In the genomic region with DNA sequence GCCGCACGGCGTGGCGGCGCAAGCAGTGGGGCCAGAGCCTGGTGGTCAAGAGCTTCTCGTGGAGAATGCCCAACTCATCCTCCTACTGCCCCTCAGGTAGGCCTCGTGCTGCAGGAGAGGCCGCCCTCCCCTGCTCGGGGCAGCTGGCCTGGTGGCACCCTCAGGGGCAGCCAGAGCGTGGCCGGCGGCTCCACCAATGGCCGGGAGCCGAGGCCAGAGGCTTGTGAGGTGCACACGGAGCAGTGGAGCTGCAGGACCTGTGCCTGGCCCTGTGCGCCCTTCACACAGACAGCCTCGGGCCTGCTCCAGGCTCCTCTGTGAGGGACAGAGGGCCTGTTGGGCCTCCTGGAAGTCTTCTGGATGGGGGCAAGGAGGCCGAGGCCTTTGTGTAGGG, we compare ENCODE assay signal across 26 cellular contexts.
DNase-seq lines count a peak whose midpoint lies in the region; ATAC-seq, FAIRE-seq and TF ChIP-seq lines count a peak whose summit lies in the region.
"Had no signal": no experiment of that assay in that cellular context is flagged by ENCODE, and none has a peak within 500 bp of the region (broad histone marks: within the 10 kb centered on the region; RNA-seq: fewer than 3 reads in every experiment).

No MANE protein-coding gene starts in this region.

- no peaks in the 10 kb centered on the region; the same call in 1 of the 2 replicates for H4K20me1 ChIP-seq in K562 (replicated peaks; ENCODE audit: control insufficient read depth, insufficient read depth, low read length)

- H3K79me2 ChIP-seq in K562 (ENCODE audit: control insufficient read depth, insufficient read depth, low read length) (no peaks in the 10 kb centered on the region), trophoblast cell (ENCODE audit: control insufficient read depth, insufficient read depth, low read length, poor library complexity) (no peaks in the 10 kb centered on the region)

- H3K9ac ChIP-seq in K562 (ENCODE audit: insufficient read depth in 1 of 2, low read depth in 2 of 2, low read length in 2 of 2): peak overlapping the region in 1 of 2 experiments; percentile 35; a peak in 1 of 4 replicates
- H3K9ac ChIP-seq in mesenchymal stem cell (ENCODE audit: low read length): no peak overlapping the region
- H3K9ac ChIP-seq in trophoblast cell (ENCODE audit: low read length): no peak overlapping the region

- WGBS in K562 (ENCODE audit: insufficient coverage, low coverage, missing lambda C conversion rate): 74% methylated on average over 12 of the region's 18 CpGs
- 97% methylated on average over 18 of the region's 18 CpGs for WGBS in mesenchymal stem cell
- no CpG with 5 or more reads among the region's 18 CpGs for WGBS in trophoblast cell (ENCODE audit: extremely low coverage, insufficient coverage, insufficient read length)

- CTCF ChIA-PET in K562 (lab: Yijun Ruan, JAX; ENCODE audit: low intra/inter-chr PET ratio): no interaction called here

- H4K12ac ChIP-seq in trophoblast cell (ENCODE audit: low read depth, low read length): no peak overlapping the region

- TF ChIP-seq RAD21 in K562 (CRISPR knock-in tag; conservative IDR thresholded peaks at IDR 0.05 in 1 of 2, IDR thresholded peaks at IDR 0.05 in 1 of 2): no peak

- no peak for ATAC-seq in K562
- ATAC-seq: PC-3 had no signal

- H3K4me3 ChIP-seq in left ventricle myocardium inferior (no peak overlapping the region), K562 (no peak overlapping the region), mesenchymal stem cell (ENCODE audit: insufficient read depth in 1 of 2, low read depth in 1 of 2, low read length in 2 of 2) (no peak overlapping the region), trophoblast cell (ENCODE audit: low read depth, low read length) (no peak overlapping the region)
- H3K4me3 ChIP-seq: SJSA1 had no signal

- H3K23ac ChIP-seq in mesenchymal stem cell (ENCODE audit: low read length in 2 of 2) (no peak overlapping the region), trophoblast cell (ENCODE audit: low read length) (no peak overlapping the region)

- no peak for TF ChIP-seq POLR2A in K562 (conservative IDR thresholded peaks at IDR 0.05)

- H3K18ac ChIP-seq in mesenchymal stem cell (ENCODE audit: low read depth in 1 of 2, low read length in 2 of 2): no peak overlapping the region
- no peak overlapping the region for H3K18ac ChIP-seq in trophoblast cell (ENCODE audit: low read length)

- no peaks in the 10 kb centered on the region for H3K9me3 ChIP-seq in left ventricle myocardium inferior (replicated peaks)
- H3K9me3 ChIP-seq in K562 (replicated peaks; ENCODE audit: control insufficient read depth, insufficient read depth, low read depth, low read length): no peaks in the 10 kb centered on the region
- no peaks in the 10 kb centered on the region for H3K9me3 ChIP-seq in mesenchymal stem cell (ENCODE audit: control insufficient read depth, low read length)
- H3K9me3 ChIP-seq in trophoblast cell (ENCODE audit: insufficient read depth, low read depth, low read length): no peaks in the 10 kb centered on the region
- H3K9me3 ChIP-seq: BE2C, SJSA1 had no signal

- no peaks in the 10 kb centered on the region for H3K27me3 ChIP-seq in left ventricle myocardium inferior (ENCODE audit: low read depth)
- peaks cover 3 to 9% of the 10 kb centered on the region in 2 experiments; a peak in 3 of 5 replicates for H3K27me3 ChIP-seq in K562 (ENCODE audit: control insufficient read depth in 2 of 2, insufficient read depth in 2 of 2, low read length in 2 of 2)
- peaks cover 0 to 4% of the 10 kb centered on the region in 2 experiments for H3K27me3 ChIP-seq in mesenchymal stem cell (ENCODE audit: control insufficient read depth in 1 of 2, insufficient read depth in 1 of 2, low read length in 2 of 2)
- no peaks in the 10 kb centered on the region for H3K27me3 ChIP-seq in trophoblast cell (ENCODE audit: insufficient read depth, low read length)
- H3K27me3 ChIP-seq: BE2C, SJSA1 had no signal

- H3K36me3 ChIP-seq in left ventricle myocardium inferior (peaks cover 4% of the 10 kb centered on the region), K562 (ENCODE audit: control insufficient read depth, insufficient read depth, low read length) (no peaks in the 10 kb centered on the region), mesenchymal stem cell (ENCODE audit: control insufficient read depth in 1 of 2, insufficient read depth in 2 of 2, low read depth in 1 of 2, low read length in 2 of 2) (no peaks in the 10 kb centered on the region), trophoblast cell (ENCODE audit: control insufficient read depth in 1 of 2, insufficient read depth in 2 of 2, low read length in 2 of 2) (no peaks in the 10 kb centered on the region)
- H3K36me3 ChIP-seq: BE2C, SJSA1 had no signal

- H2AFZ ChIP-seq in K562 (ENCODE audit: low read depth, low read length) (peak overlapping the region; percentile 9; the same call in 1 of the 2 replicates), mesenchymal stem cell (ENCODE audit: low read depth, low read length) (no peak overlapping the region), trophoblast cell (ENCODE audit: insufficient read depth, low read length, poor library complexity) (no peak overlapping the region)

- BruUV-seq in K562 (replicated peaks; lab: Mats Ljungman, UMichigan): no TSS peak

- H3K9me1 ChIP-seq in K562 (ENCODE audit: control insufficient read depth, insufficient read depth, low read length): no peaks in the 10 kb centered on the region

- H3K27ac ChIP-seq in left ventricle myocardium inferior (replicated peaks) (peak overlapping the region; percentile 30), K562 (ENCODE audit: extremely low read depth, low read depth, low read length) (no peak overlapping the region), mesenchymal stem cell (ENCODE audit: low read length, poor library complexity, severe bottlenecking) (no peak overlapping the region), trophoblast cell (ENCODE audit: low read depth, low read length) (no peak overlapping the region)

- H3K79me1 ChIP-seq in mesenchymal stem cell (replicated peaks; ENCODE audit: low read length, poor library complexity, severe bottlenecking) (no peaks in the 10 kb centered on the region), trophoblast cell (ENCODE audit: low read length) (no peaks in the 10 kb centered on the region)

- no peak for FAIRE-seq in K562 (lab: Jason Lieb, UNC)
- FAIRE-seq: GM18507 had no signal

- H4K91ac ChIP-seq in mesenchymal stem cell (ENCODE audit: low read length): peak overlapping the region; percentile 25
- H4K91ac ChIP-seq in trophoblast cell (ENCODE audit: low read depth, low read length): no peak overlapping the region

- POLR2A ChIA-PET in K562 (lab: Yijun Ruan, JAX): no interaction called here

- H3K4me2 ChIP-seq in K562 (ENCODE audit: insufficient read depth, low read length) (no peak overlapping the region), mesenchymal stem cell (ENCODE audit: low read length, poor library complexity, severe bottlenecking) (no peak overlapping the region), trophoblast cell (ENCODE audit: low read length) (no peak overlapping the region)

- H3K4me1 ChIP-seq in left ventricle myocardium inferior: peaks cover 22% of the 10 kb centered on the region
- peaks cover 0 to 19% of the 10 kb centered on the region in 2 experiments; a peak in 3 of 5 replicates for H3K4me1 ChIP-seq in K562 (replicated peaks in 1 of 2; ENCODE audit: control insufficient read depth in 2 of 2, insufficient read depth in 2 of 2, low read length in 2 of 2)
- peaks cover 20% of the 10 kb centered on the region for H3K4me1 ChIP-seq in mesenchymal stem cell (ENCODE audit: control insufficient read depth, insufficient read depth, low read depth, low read length)
- H3K4me1 ChIP-seq in trophoblast cell (ENCODE audit: control insufficient read depth in 1 of 2, insufficient read depth in 2 of 2, low read length in 2 of 2): peaks cover 0 to 5% of the 10 kb centered on the region in 2 experiments
- H3K4me1 ChIP-seq: BE2C had no signal

- in situ Hi-C loops in K562 (cut with MboI): no loop called here

- H2BK12ac ChIP-seq in mesenchymal stem cell (ENCODE audit: low read length in 2 of 2): peak overlapping the region in 1 of 2 experiments; percentile 34
- H2BK12ac ChIP-seq in trophoblast cell (ENCODE audit: low read length): peak overlapping the region; percentile 27

- H2BK15ac ChIP-seq in mesenchymal stem cell (ENCODE audit: low read depth, poor library complexity, severe bottlenecking): peak overlapping the region; percentile 40

- TF ChIP-seq CTCF in left ventricle myocardium inferior (IDR thresholded peaks at IDR 0.05; ENCODE audit: borderline replicate concordance): no peak
- no peak for TF ChIP-seq CTCF in K562 (IDR thresholded peaks at IDR 0.05 in 2 of 3, conservative IDR thresholded peaks at IDR 0.05 in 1 of 3; ENCODE audit: insufficient read depth in 2 of 3, low read depth in 1 of 3, low read length in 3 of 3)

- DNase-seq in left ventricle myocardium inferior: no peak
- no peak for DNase-seq in cardiac septum (ENCODE audit: low spot score)
- DNase-seq in K562 (ENCODE audit: extremely low read depth in 1 of 4, low spot score in 3 of 4): no peak
- DNase-seq in mesenchymal stem cell: no peak
- DNase-seq in trophoblast cell: no peak
- DNase-seq in D341Med (ENCODE audit: low spot score): no peak
- DNase-seq in activated effector memory CD4-positive, alpha-beta T cell treated with Interleukin-2 at 50 U/mL for 16 hours: no peak
- no peak for DNase-seq in NCI-H1092 treated with DMSO at 0.1 percent for 48 hours (lab: John Stamatoyannopoulos, UW)
- DNase-seq: 8988T, ACHN, BE2C, Calu3, DMS153, DND-41, H9, Karpas-422, NCI-H1092, NCI-H1436 treated with DMSO at 0.1 percent for 48 hours, NCI-H1930, NCI-H2107, NCI-H446, NCI-H524 treated with DMSO at 0.1 percent for 48 hours, NCI-H774, PC-3 had no signal

- H3K4ac ChIP-seq in mesenchymal stem cell (ENCODE audit: low read depth in 1 of 2, low read length in 2 of 2): no peak overlapping the region
- no peak overlapping the region for H3K4ac ChIP-seq in trophoblast cell (ENCODE audit: low read depth, low read length)

- H2BK5ac ChIP-seq in mesenchymal stem cell (ENCODE audit: low read depth, low read length, poor library complexity, severe bottlenecking) (no peak overlapping the region), trophoblast cell (ENCODE audit: low read depth, low read length, poor library complexity) (no peak overlapping the region)

- no peak overlapping the region for H2BK120ac ChIP-seq in mesenchymal stem cell (ENCODE audit: low read depth, low read length)
- peak overlapping the region; percentile 41 for H2BK120ac ChIP-seq in trophoblast cell (ENCODE audit: insufficient read depth, low read length, poor library complexity)

- peak overlapping the region; percentile 64 for H2AK5ac ChIP-seq in mesenchymal stem cell (ENCODE audit: low read length, severe bottlenecking)
- no peak overlapping the region for H2AK5ac ChIP-seq in trophoblast cell (ENCODE audit: low read length)

- intact Hi-C loops in left ventricle myocardium inferior (cut with micrococcal nuclease) (no loop called here), cardiac septum (cut with DNase I) (no loop called here), K562 (cut with micrococcal nuclease) (no loop called here)

- H4K8ac ChIP-seq in mesenchymal stem cell (ENCODE audit: low read length) (no peak overlapping the region), trophoblast cell (ENCODE audit: low read depth, low read length) (no peak overlapping the region)

- H3K14ac ChIP-seq in mesenchymal stem cell (ENCODE audit: low read length in 2 of 2): no peak overlapping the region
- no peak overlapping the region for H3K14ac ChIP-seq in trophoblast cell (ENCODE audit: low read length)

- TF ChIP-seq EP300 in K562 (IDR thresholded peaks at IDR 0.05; ENCODE audit: low read length): no peak
